Comparison of ENCODE assay signal across 2 cellular contexts in the genomic region with DNA sequence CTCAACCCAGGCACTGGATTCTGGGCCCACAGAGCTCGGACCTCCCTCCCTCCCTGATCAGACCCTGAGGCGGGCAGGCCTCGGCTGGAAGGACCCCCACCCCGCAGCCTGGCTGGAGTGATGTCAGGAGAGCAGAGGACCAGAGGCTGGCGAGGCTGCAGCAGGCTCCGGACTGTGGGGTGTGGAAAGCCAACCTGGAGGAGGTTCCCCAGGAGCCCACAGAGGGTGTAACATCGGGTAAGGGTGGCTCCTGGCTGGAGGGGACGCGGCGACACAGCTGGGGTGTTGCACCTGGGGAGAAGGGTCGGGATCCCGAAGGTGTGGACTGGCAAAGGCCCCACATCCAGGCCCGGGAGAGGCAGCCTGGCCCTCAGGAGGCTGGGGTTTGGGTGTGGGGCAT.
TF ChIP-seq lines count a peak whose summit lies in the region.

No MANE protein-coding gene starts in this region.

TF ChIP-seq in HepG2, 621 proteins besides CTCF, POLR2A, EP300 and RAD21:
- TF ChIP-seq, protein P1, sequence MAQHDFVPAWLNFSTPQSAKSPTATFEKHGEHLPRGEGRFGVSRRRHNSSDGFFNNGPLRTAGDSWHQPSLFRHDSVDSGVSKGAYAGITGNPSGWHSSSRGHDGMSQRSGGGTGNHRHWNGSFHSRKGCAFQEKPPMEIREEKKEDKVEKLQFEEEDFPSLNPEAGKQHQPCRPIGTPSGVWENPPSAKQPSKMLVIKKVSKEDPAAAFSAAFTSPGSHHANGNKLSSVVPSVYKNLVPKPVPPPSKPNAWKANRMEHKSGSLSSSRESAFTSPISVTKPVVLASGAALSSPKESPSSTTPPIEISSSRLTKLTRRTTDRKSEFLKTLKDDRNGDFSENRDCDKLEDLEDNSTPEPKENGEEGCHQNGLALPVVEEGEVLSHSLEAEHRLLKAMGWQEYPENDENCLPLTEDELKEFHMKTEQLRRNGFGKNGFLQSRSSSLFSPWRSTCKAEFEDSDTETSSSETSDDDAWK (CRISPR knock-in tag; IDR thresholded peaks at IDR 0.05): no peak
- peak; percentile 79 for TF ChIP-seq AGO2 (optimal IDR thresholded peaks at IDR 0.05; ENCODE audit: low read depth, low read length)

TF ChIP-seq in H1, 55 proteins besides CTCF, POLR2A, EP300 and RAD21:
- no peak for TF ChIP-seq TCF12 (IDR thresholded peaks at IDR 0.05; ENCODE audit: low read depth, low read length)
- no peak for TF ChIP-seq SP1 (IDR thresholded peaks at IDR 0.05; ENCODE audit: low read depth, low read length)
- TF ChIP-seq SAP30 (IDR thresholded peaks at IDR 0.05; ENCODE audit: insufficient read depth, insufficient replicate concordance, low read length): no peak
- no peak for TF ChIP-seq ASH2L (IDR thresholded peaks at IDR 0.05; ENCODE audit: low read length)
- no peak for TF ChIP-seq TBP (IDR thresholded peaks at IDR 0.05; ENCODE audit: low read depth, low read length)
- no peak for TF ChIP-seq POLR2AphosphoS5 (IDR thresholded peaks at IDR 0.05; ENCODE audit: low read depth, low read length)
- no peak for TF ChIP-seq CBX8 (IDR thresholded peaks at IDR 0.05; ENCODE audit: borderline replicate concordance, low read depth, low read length)
- no peak for TF ChIP-seq BACH1 (IDR thresholded peaks at IDR 0.05; ENCODE audit: low read length)
- TF ChIP-seq KDM1A (IDR thresholded peaks at IDR 0.05; ENCODE audit: borderline replicate concordance, low read length): no peak
- no peak for TF ChIP-seq CEBPB (IDR thresholded peaks at IDR 0.05; ENCODE audit: low read depth, low read length)
